1 cellular context compared by ENCODE assay signal in the genomic region with DNA sequence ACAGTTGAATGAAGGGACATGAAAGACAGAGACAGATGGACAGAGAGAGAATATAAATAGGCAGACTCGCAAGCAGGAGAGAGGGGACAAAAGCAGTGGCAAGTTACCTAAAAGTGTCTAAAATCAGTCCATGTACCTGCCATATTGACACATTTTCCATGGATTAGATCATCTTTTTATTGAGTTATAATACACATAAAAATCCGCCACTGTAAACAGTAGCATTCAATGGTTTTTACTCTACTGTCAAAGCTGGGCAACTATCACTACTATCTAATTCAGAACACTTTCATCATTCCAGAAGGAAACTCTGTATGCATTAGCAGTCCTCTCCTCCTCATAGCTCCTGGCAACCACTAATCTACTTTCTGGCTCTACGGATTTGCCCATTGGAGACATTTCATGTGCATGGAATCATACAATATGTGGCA.
TF ChIP-seq lines count a peak whose summit lies in the region.

No MANE protein-coding gene starts in this region.

TF ChIP-seq in GM23338, 12 proteins besides CTCF, POLR2A, EP300 and RAD21:
- TF ChIP-seq NANOG (IDR thresholded peaks at IDR 0.05; ENCODE audit: borderline replicate concordance) = no peak
- TF ChIP-seq, protein P1, sequence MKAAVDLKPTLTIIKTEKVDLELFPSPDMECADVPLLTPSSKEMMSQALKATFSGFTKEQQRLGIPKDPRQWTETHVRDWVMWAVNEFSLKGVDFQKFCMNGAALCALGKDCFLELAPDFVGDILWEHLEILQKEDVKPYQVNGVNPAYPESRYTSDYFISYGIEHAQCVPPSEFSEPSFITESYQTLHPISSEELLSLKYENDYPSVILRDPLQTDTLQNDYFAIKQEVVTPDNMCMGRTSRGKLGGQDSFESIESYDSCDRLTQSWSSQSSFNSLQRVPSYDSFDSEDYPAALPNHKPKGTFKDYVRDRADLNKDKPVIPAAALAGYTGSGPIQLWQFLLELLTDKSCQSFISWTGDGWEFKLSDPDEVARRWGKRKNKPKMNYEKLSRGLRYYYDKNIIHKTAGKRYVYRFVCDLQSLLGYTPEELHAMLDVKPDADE (IDR thresholded peaks at IDR 0.05) = no peak
- no peak for TF ChIP-seq STAT1 (IDR thresholded peaks at IDR 0.05; ENCODE audit: unreplicated experiment)
